Comparison of ENCODE assay signal across 1 cellular context in the genomic region with DNA sequence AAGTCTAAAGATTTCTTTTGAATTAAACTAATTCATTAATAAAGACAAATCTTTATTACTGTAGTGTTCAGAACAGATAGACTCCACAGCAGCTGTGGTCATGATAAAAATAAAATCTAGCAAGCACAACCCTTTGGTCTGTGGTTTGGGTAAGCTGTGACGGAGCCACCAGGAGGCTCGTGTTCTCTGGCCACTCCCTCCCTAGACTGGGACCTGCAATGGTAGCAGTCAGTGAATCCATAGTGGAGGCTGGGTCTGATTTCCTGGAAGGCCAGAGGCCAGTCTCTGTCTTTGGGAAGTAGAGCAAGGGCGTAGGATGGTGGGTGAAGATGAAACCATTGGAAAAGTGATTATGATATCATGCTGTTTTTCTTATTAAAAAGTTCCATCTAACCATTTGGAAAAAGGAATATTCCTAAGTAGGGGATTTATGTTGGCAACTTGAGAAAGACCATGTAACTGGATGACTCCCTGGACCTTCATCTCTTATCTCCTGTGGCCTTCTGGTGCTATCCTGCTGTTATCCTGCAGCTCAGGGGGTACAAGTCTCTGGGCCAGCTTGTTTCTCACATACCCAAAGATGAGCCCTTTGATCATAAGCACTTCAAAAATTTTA.
A peak's percentile ranks its signal among the peaks of the same experiment; 100 is the strongest.
TF ChIP-seq lines count a peak whose summit lies in the region.

No MANE protein-coding gene starts in this region.

TF ChIP-seq in GM12878, 131 proteins besides CTCF, POLR2A, EP300 and RAD21:
- TF ChIP-seq RUNX3 (IDR thresholded peaks at IDR 0.05; ENCODE audit: low read length) = peak; percentile 71
- TF ChIP-seq, protein P1, sequence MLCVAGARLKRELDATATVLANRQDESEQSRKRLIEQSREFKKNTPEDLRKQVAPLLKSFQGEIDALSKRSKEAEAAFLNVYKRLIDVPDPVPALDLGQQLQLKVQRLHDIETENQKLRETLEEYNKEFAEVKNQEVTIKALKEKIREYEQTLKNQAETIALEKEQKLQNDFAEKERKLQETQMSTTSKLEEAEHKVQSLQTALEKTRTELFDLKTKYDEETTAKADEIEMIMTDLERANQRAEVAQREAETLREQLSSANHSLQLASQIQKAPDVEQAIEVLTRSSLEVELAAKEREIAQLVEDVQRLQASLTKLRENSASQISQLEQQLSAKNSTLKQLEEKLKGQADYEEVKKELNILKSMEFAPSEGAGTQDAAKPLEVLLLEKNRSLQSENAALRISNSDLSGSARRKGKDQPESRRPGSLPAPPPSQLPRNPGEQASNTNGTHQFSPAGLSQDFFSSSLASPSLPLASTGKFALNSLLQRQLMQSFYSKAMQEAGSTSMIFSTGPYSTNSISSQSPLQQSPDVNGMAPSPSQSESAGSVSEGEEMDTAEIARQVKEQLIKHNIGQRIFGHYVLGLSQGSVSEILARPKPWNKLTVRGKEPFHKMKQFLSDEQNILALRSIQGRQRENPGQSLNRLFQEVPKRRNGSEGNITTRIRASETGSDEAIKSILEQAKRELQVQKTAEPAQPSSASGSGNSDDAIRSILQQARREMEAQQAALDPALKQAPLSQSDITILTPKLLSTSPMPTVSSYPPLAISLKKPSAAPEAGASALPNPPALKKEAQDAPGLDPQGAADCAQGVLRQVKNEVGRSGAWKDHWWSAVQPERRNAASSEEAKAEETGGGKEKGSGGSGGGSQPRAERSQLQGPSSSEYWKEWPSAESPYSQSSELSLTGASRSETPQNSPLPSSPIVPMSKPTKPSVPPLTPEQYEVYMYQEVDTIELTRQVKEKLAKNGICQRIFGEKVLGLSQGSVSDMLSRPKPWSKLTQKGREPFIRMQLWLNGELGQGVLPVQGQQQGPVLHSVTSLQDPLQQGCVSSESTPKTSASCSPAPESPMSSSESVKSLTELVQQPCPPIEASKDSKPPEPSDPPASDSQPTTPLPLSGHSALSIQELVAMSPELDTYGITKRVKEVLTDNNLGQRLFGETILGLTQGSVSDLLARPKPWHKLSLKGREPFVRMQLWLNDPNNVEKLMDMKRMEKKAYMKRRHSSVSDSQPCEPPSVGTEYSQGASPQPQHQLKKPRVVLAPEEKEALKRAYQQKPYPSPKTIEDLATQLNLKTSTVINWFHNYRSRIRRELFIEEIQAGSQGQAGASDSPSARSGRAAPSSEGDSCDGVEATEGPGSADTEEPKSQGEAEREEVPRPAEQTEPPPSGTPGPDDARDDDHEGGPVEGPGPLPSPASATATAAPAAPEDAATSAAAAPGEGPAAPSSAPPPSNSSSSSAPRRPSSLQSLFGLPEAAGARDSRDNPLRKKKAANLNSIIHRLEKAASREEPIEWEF (IDR thresholded peaks at IDR 0.05; ENCODE audit: insufficient replicate concordance, low read depth, low read length) = no peak
